ENCODE assay signal across 1 cellular context in the genomic region with DNA sequence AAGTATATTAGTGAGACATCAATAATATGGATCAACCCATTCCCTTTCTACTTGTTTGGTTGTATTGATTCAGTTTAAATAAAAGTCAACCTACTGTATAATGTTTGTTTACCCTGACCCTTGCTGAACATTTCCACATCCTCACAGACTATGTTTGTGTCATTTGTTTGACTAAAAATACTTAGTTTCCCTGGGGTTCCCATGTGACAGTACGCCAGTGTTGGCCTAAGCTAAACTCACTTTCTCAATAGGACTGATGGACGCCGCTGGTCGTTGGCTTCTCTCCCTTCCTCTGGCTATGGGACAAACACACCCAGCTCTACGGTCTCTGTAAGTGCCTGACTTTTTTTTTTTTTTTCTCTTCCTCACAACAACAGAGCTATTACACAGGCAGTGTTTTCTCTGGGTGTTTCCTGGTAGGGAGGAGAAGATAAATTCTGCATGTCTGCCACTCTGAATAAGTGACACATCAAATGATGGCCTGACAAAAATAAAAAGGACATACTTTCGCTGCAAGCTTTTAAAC.
TF ChIP-seq lines count a peak whose summit lies in the region.

No MANE protein-coding gene starts in this region.

TF ChIP-seq in HepG2, 621 proteins besides CTCF, POLR2A, EP300 and RAD21 (continued from another document and continues in another):
- TF ChIP-seq, protein P1, sequence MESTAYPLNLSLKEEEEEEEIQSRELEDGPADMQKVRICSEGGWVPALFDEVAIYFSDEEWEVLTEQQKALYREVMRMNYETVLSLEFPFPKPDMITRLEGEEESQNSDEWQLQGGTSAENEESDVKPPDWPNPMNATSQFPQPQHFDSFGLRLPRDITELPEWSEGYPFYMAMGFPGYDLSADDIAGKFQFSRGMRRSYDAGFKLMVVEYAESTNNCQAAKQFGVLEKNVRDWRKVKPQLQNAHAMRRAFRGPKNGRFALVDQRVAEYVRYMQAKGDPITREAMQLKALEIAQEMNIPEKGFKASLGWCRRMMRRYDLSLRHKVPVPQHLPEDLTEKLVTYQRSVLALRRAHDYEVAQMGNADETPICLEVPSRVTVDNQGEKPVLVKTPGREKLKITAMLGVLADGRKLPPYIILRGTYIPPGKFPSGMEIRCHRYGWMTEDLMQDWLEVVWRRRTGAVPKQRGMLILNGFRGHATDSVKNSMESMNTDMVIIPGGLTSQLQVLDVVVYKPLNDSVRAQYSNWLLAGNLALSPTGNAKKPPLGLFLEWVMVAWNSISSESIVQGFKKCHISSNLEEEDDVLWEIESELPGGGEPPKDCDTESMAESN (CRISPR knock-in tag; conservative IDR thresholded peaks at IDR 0.05) = no peak
- TF ChIP-seq, protein P2, sequence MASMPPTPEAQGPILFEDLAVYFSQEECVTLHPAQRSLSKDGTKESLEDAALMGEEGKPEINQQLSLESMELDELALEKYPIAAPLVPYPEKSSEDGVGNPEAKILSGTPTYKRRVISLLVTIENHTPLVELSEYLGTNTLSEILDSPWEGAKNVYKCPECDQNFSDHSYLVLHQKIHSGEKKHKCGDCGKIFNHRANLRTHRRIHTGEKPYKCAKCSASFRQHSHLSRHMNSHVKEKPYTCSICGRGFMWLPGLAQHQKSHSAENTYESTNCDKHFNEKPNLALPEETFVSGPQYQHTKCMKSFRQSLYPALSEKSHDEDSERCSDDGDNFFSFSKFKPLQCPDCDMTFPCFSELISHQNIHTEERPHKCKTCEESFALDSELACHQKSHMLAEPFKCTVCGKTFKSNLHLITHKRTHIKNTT (CRISPR knock-in tag; IDR thresholded peaks at IDR 0.05) = no peak
- TF ChIP-seq ZNF230 (CRISPR knock-in tag; IDR thresholded peaks at IDR 0.05) = no peak
- TF ChIP-seq SRY (CRISPR knock-in tag; IDR thresholded peaks at IDR 0.05) = no peak
- TF ChIP-seq NONO (IDR thresholded peaks at IDR 0.05) = no peak
- peak; percentile 47; the same call in 1 of the 2 replicates for TF ChIP-seq NONO (CRISPR knock-in tag; conservative IDR thresholded peaks at IDR 0.05)
- no peak for TF ChIP-seq ZNF510 (CRISPR knock-in tag; IDR thresholded peaks at IDR 0.05; ENCODE audit: low read depth)
- TF ChIP-seq CBFB (CRISPR knock-in tag; IDR thresholded peaks at IDR 0.05) = no peak
- no peak for TF ChIP-seq ZNF546 (CRISPR knock-in tag; conservative IDR thresholded peaks at IDR 0.05)
- TF ChIP-seq DNMT3B (CRISPR knock-in tag; conservative IDR thresholded peaks at IDR 0.05) = no peak
- no peak for TF ChIP-seq SUZ12 (IDR thresholded peaks at IDR 0.05; ENCODE audit: low read depth, low read length)
- TF ChIP-seq, protein P3, sequence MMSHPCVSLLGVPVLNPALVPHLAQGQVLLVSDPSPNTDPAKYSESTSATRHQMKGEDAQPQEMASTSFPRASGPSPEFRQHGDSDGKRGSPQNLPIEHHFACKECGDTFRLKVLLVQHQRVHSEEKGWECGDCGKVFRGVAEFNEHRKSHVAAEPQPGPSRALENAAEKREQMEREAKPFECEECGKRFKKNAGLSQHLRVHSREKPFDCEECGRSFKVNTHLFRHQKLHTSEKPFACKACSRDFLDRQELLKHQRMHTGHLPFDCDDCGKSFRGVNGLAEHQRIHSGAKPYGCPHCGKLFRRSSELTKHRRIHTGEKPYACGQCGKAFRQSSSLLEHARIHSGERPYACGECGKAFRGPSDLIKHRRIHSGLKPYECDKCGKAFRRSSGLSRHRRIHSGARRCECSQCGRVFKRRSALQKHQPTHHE (CRISPR knock-in tag; IDR thresholded peaks at IDR 0.05; ENCODE audit: borderline replicate concordance) = no peak
- no peak for TF ChIP-seq HOXA5 (CRISPR knock-in tag; IDR thresholded peaks at IDR 0.05)
- no peak for TF ChIP-seq ATRX (CRISPR knock-in tag; IDR thresholded peaks at IDR 0.05; ENCODE audit: borderline replicate concordance)
- TF ChIP-seq IKZF4 (CRISPR knock-in tag; IDR thresholded peaks at IDR 0.05; ENCODE audit: borderline replicate concordance, low read depth, not compliant biosample characterization) = no peak
- no peak for TF ChIP-seq ZBTB1 (CRISPR knock-in tag; IDR thresholded peaks at IDR 0.05; ENCODE audit: borderline replicate concordance)
- TF ChIP-seq SSRP1 (CRISPR knock-in tag; IDR thresholded peaks at IDR 0.05) = no peak
- no peak for TF ChIP-seq CHD2 (IDR thresholded peaks at IDR 0.05; ENCODE audit: low read depth, low read length)
- TF ChIP-seq SP140L (CRISPR knock-in tag; IDR thresholded peaks at IDR 0.05; ENCODE audit: borderline replicate concordance) = no peak
- TF ChIP-seq ZNF296 (CRISPR knock-in tag; conservative IDR thresholded peaks at IDR 0.05) = no peak
- TF ChIP-seq, protein P4, sequence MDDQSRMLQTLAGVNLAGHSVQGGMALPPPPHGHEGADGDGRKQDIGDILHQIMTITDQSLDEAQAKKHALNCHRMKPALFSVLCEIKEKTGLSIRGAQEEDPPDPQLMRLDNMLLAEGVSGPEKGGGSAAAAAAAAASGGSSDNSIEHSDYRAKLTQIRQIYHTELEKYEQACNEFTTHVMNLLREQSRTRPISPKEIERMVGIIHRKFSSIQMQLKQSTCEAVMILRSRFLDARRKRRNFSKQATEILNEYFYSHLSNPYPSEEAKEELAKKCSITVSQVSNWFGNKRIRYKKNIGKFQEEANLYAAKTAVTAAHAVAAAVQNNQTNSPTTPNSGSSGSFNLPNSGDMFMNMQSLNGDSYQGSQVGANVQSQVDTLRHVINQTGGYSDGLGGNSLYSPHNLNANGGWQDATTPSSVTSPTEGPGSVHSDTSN (CRISPR knock-in tag; IDR thresholded peaks at IDR 0.05; ENCODE audit: borderline replicate concordance) = no peak
- no peak for TF ChIP-seq LCORL (IDR thresholded peaks at IDR 0.05)
- no peak for TF ChIP-seq LCORL (CRISPR knock-in tag; IDR thresholded peaks at IDR 0.05)
- no peak for TF ChIP-seq ZNF713 (CRISPR knock-in tag; IDR thresholded peaks at IDR 0.05)
- no peak for TF ChIP-seq ZBTB4 (CRISPR knock-in tag; IDR thresholded peaks at IDR 0.05; ENCODE audit: borderline replicate concordance)
- TF ChIP-seq KLF9 (CRISPR knock-in tag; IDR thresholded peaks at IDR 0.05; ENCODE audit: low read depth) = no peak
- TF ChIP-seq, protein P5, sequence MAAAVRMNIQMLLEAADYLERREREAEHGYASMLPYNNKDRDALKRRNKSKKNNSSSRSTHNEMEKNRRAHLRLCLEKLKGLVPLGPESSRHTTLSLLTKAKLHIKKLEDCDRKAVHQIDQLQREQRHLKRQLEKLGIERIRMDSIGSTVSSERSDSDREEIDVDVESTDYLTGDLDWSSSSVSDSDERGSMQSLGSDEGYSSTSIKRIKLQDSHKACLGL (CRISPR knock-in tag; IDR thresholded peaks at IDR 0.05) = no peak
- TF ChIP-seq GABPA (IDR thresholded peaks at IDR 0.05; ENCODE audit: low read depth, low read length) = no peak
- no peak for TF ChIP-seq GABPA (CRISPR knock-in tag; IDR thresholded peaks at IDR 0.05; ENCODE audit: low read depth)
- TF ChIP-seq, protein P6, sequence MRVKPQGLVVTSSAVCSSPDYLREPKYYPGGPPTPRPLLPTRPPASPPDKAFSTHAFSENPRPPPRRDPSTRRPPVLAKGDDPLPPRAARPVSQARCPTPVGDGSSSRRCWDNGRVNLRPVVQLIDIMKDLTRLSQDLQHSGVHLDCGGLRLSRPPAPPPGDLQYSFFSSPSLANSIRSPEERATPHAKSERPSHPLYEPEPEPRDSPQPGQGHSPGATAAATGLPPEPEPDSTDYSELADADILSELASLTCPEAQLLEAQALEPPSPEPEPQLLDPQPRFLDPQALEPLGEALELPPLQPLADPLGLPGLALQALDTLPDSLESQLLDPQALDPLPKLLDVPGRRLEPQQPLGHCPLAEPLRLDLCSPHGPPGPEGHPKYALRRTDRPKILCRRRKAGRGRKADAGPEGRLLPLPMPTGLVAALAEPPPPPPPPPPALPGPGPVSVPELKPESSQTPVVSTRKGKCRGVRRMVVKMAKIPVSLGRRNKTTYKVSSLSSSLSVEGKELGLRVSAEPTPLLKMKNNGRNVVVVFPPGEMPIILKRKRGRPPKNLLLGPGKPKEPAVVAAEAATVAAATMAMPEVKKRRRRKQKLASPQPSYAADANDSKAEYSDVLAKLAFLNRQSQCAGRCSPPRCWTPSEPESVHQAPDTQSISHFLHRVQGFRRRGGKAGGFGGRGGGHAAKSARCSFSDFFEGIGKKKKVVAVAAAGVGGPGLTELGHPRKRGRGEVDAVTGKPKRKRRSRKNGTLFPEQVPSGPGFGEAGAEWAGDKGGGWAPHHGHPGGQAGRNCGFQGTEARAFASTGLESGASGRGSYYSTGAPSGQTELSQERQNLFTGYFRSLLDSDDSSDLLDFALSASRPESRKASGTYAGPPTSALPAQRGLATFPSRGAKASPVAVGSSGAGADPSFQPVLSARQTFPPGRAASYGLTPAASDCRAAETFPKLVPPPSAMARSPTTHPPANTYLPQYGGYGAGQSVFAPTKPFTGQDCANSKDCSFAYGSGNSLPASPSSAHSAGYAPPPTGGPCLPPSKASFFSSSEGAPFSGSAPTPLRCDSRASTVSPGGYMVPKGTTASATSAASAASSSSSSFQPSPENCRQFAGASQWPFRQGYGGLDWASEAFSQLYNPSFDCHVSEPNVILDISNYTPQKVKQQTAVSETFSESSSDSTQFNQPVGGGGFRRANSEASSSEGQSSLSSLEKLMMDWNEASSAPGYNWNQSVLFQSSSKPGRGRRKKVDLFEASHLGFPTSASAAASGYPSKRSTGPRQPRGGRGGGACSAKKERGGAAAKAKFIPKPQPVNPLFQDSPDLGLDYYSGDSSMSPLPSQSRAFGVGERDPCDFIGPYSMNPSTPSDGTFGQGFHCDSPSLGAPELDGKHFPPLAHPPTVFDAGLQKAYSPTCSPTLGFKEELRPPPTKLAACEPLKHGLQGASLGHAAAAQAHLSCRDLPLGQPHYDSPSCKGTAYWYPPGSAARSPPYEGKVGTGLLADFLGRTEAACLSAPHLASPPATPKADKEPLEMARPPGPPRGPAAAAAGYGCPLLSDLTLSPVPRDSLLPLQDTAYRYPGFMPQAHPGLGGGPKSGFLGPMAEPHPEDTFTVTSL (CRISPR knock-in tag; IDR thresholded peaks at IDR 0.05; ENCODE audit: borderline replicate concordance) = peak; percentile 15; the same call in 1 of the 2 replicates
- no peak for TF ChIP-seq RBFOX2 (IDR thresholded peaks at IDR 0.05; ENCODE audit: low read depth, low read length)
- no peak for TF ChIP-seq NFE2 (CRISPR knock-in tag; IDR thresholded peaks at IDR 0.05)
- TF ChIP-seq PAX8 (CRISPR knock-in tag; IDR thresholded peaks at IDR 0.05; ENCODE audit: borderline replicate concordance) = no peak
- TF ChIP-seq, protein P7, sequence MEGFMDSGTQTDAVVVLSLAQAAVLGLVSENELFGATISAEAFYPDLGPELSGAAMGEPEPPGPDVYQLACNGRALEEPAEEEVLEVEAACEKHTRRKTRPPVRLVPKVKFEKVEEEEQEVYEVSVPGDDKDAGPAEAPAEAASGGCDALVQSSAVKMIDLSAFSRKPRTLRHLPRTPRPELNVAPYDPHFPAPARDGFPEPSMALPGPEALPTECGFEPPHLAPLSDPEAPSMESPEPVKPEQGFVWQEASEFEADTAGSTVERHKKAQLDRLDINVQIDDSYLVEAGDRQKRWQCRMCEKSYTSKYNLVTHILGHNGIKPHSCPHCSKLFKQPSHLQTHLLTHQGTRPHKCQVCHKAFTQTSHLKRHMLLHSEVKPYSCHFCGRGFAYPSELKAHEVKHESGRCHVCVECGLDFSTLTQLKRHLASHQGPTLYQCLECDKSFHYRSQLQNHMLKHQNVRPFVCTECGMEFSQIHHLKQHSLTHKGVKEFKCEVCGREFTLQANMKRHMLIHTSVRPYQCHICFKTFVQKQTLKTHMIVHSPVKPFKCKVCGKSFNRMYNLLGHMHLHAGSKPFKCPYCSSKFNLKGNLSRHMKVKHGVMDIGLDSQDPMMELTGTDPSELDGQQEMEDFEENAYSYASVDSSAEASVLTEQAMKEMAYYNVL (CRISPR knock-in tag; IDR thresholded peaks at IDR 0.05; ENCODE audit: borderline replicate concordance) = no peak
- no peak for TF ChIP-seq ZNF281 (CRISPR knock-in tag; IDR thresholded peaks at IDR 0.05; ENCODE audit: borderline replicate concordance)
- TF ChIP-seq ZBTB42 (CRISPR knock-in tag; IDR thresholded peaks at IDR 0.05) = no peak
